13 cellular contexts compared by ENCODE assay signal in genomic region chr1:55363261-55363660, GRCh38.
DNase-seq lines count a peak whose midpoint lies in the region; ATAC-seq and TF ChIP-seq lines count a peak whose summit lies in the region.
"Had no signal": no experiment of that assay in that cellular context is flagged by ENCODE, and none has a peak within 500 bp of the region (broad histone marks: within the 10 kb centered on the region; RNA-seq: fewer than 3 reads in every experiment).

No MANE protein-coding gene starts in this region.

- H3K4me1 Mint-ChIP-seq in activated T-helper 17 cell treated with anti-CD3 and anti-CD28 coated beads, Interleukin-2, amount 50 U/mL, for 72 hours = peaks cover 19% of the 10 kb centered on the region
- H3K4me1 Mint-ChIP-seq: B cell had no signal

- H3K4me1 ChIP-seq in right atrium auricular region = peaks cover 0 to 14% of the 10 kb centered on the region in 2 donors
- H3K4me1 ChIP-seq in upper lobe of left lung = no peaks in the 10 kb centered on the region
- H3K4me1 ChIP-seq: Peyer's patch had no signal

- H3K4me3 Mint-ChIP-seq in activated T-helper 17 cell treated with anti-CD3 and anti-CD28 coated beads, Interleukin-2, amount 50 U/mL, for 72 hours = peak overlapping the region; percentile 74
- H3K4me3 Mint-ChIP-seq: B cell had no signal

- H3K9me3 ChIP-seq in right atrium auricular region (peaks cover 0 to 1% of the 10 kb centered on the region in 2 donors), upper lobe of left lung (no peaks in the 10 kb centered on the region)
- H3K9me3 ChIP-seq: Peyer's patch had no signal

- peaks cover 0 to 12% of the 10 kb centered on the region in 2 donors for H3K36me3 Mint-ChIP-seq in activated naive CD4-positive, alpha-beta T cell treated with anti-CD3 and anti-CD28 coated beads, Interleukin-2, amount 50 U/mL, for 72 hours
- no peaks in the 10 kb centered on the region for H3K36me3 Mint-ChIP-seq in activated T-helper 17 cell treated with anti-CD3 and anti-CD28 coated beads, Interleukin-2, amount 50 U/mL, for 72 hours (ENCODE audit: low read depth)

- no peak overlapping the region for H3K27ac Mint-ChIP-seq in activated naive CD4-positive, alpha-beta T cell treated with anti-CD3 and anti-CD28 coated beads, Interleukin-2, amount 50 U/mL, for 72 hours
- peak overlapping the region; percentile 93 for H3K27ac Mint-ChIP-seq in activated T-helper 17 cell treated with anti-CD3 and anti-CD28 coated beads, Interleukin-2, amount 50 U/mL, for 72 hours
- H3K27ac Mint-ChIP-seq: B cell had no signal

- no peak for TF ChIP-seq EP300 in upper lobe of left lung (IDR thresholded peaks at IDR 0.05)

- H3K27me3 Mint-ChIP-seq in activated T-helper 17 cell treated with anti-CD3 and anti-CD28 coated beads, Interleukin-2, amount 50 U/mL, for 72 hours = no peaks in the 10 kb centered on the region

- 67 to 76% methylated on average over 1 of the region's 1 CpG for WGBS in upper lobe of left lung, 2 donors

- no peak for TF ChIP-seq POLR2A in upper lobe of left lung (IDR thresholded peaks at IDR 0.05)

- peak; percentile 53 to 94 for ATAC-seq in activated naive CD4-positive, alpha-beta T cell treated with anti-CD3 and anti-CD28 coated beads, Interleukin-2, amount 50 U/mL, for 72 hours
- peak; percentile 89 for ATAC-seq in activated T-helper 17 cell treated with anti-CD3 and anti-CD28 coated beads, Interleukin-2, amount 50 U/mL, for 72 hours (replicated peaks)
- peak; percentile 17 to 47 for ATAC-seq in upper lobe of left lung (ENCODE audit: low FRiP score in 2 of 2)

- TF ChIP-seq CTCF in right atrium auricular region (IDR thresholded peaks at IDR 0.05) (no peak), upper lobe of left lung (IDR thresholded peaks at IDR 0.05) (no peak)

- H3K36me3 ChIP-seq in right atrium auricular region (no peaks in the 10 kb centered on the region), upper lobe of left lung (no peaks in the 10 kb centered on the region)
- H3K36me3 ChIP-seq: cardiac muscle cell, Peyer's patch had no signal

- H3K4me3 ChIP-seq in right atrium auricular region (no peak overlapping the region), upper lobe of left lung (no peak overlapping the region)
- H3K4me3 ChIP-seq: cardiac muscle cell, Peyer's patch had no signal

- H3K27ac ChIP-seq in right atrium auricular region = peak overlapping the region; percentile 56 to 71
- no peak overlapping the region for H3K27ac ChIP-seq in upper lobe of left lung
- H3K27ac ChIP-seq: cardiac muscle cell had no signal

- DNase-seq in activated naive CD4-positive, alpha-beta T cell treated with anti-CD3 and anti-CD28 coated beads, Interleukin-2, amount 50 U/mL, for 72 hours (ENCODE audit: low spot score in 2 of 2) = no peak
- DNase-seq in activated naive CD4-positive, alpha-beta T cell treated with anti-CD3 and anti-CD28 coated beads, Interleukin-2, amount 50 U/mL, for 16 hours = no peak
- DNase-seq in right atrium auricular region (ENCODE audit: low spot score) (no peak), upper lobe of left lung (no peak), cerebellar nuclear complex (lab: John Stamatoyannopoulos, UW) (no peak), NCI-H510A (lab: John Stamatoyannopoulos, UW) (no peak), NK-92 (lab: John Stamatoyannopoulos, UW; ENCODE audit: unreplicated experiment) (no peak)
- DNase-seq: NCI-H2081 treated with DMSO at 0.1 percent for 48 hours; Peyer's patch; stimulated activated CD4-positive, alpha-beta T cell treated with anti-CD3 and anti-CD28 coated beads, Interleukin-2, amount 100 ng/mL, for 48 hours had no signal

- no peaks in the 10 kb centered on the region for H3K27me3 ChIP-seq in right atrium auricular region
- no peaks in the 10 kb centered on the region for H3K27me3 ChIP-seq in upper lobe of left lung
- H3K27me3 ChIP-seq: cardiac muscle cell, Peyer's patch had no signal

- no peaks in the 10 kb centered on the region for H3K9me3 Mint-ChIP-seq in activated naive CD4-positive, alpha-beta T cell treated with anti-CD3 and anti-CD28 coated beads, Interleukin-2, amount 50 U/mL, for 72 hours
- H3K9me3 Mint-ChIP-seq in activated T-helper 17 cell treated with anti-CD3 and anti-CD28 coated beads, Interleukin-2, amount 50 U/mL, for 72 hours = no peaks in the 10 kb centered on the region

Comparison
In these comparisons a context has a peak if more than half of its experiments do, and no peak if none do; other contexts are left out.
1. ATAC-seq: peak in every context shown above with its lines; median percentile 89 in activated T-helper 17 cell treated with anti-CD3 and anti-CD28 coated beads, Interleukin-2, amount 50 U/mL, for 72 hours; 74 in activated naive CD4-positive, alpha-beta T cell treated with anti-CD3 and anti-CD28 coated beads, Interleukin-2, amount 50 U/mL, for 72 hours; 32 in upper lobe of left lung.
2. H3K27ac ChIP-seq: peak in right atrium auricular region (2 of 2); none in upper lobe of left lung (0 of 4).